ENCODE assay signal across 8 cellular contexts in the genomic region with DNA sequence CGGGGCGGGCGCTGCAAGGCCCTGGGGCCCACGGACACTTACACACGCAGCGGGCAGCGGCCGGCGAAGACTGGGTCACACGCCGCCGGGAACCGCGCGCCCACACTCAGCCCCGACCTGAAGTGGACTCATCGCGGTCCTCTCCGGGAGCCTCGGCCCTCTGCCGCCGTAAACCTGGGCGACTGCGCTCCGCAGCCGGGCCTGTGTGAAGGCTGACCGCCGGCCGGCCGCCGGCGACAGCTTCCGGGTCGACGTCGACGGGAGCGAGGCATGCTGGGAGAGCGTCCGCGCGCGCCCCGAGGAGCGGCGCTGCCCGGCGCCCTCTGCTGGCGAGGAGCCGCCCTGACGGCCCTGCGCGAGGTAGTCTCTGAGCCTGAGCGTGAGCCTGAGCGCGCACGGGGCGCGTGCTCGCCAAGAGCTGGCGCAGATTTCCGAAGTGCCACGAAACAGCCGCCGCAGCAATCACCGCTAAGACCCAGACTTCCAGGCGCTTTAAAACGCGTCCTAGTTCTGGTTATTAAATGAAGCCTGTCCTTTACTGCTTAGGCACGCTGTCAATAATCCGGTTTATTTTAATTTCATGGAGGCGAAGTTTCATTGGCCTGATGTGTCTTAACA.
DNase-seq lines count a peak whose midpoint lies in the region; TF ChIP-seq lines count a peak whose summit lies in the region.

A gene with protein sequence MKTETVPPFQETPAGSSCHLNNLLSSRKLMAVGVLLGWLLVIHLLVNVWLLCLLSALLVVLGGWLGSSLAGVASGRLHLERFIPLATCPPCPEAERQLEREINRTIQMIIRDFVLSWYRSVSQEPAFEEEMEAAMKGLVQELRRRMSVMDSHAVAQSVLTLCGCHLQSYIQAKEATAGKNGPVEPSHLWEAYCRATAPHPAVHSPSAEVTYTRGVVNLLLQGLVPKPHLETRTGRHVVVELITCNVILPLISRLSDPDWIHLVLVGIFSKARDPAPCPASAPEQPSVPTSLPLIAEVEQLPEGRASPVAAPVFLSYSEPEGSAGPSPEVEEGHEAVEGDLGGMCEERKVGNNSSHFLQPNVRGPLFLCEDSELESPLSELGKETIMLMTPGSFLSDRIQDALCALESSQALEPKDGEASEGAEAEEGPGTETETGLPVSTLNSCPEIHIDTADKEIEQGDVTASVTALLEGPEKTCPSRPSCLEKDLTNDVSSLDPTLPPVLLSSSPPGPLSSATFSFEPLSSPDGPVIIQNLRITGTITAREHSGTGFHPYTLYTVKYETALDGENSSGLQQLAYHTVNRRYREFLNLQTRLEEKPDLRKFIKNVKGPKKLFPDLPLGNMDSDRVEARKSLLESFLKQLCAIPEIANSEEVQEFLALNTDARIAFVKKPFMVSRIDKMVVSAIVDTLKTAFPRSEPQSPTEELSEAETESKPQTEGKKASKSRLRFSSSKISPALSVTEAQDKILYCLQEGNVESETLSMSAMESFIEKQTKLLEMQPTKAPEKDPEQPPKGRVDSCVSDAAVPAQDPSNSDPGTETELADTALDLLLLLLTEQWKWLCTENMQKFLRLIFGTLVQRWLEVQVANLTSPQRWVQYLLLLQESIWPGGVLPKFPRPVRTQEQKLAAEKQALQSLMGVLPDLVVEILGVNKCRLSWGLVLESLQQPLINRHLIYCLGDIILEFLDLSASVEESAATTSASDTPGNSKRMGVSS (minus strand): TSS at position 242 of the 618 bp plus-strand sequence. CDS start 540 bp downstream, outside the sequence.

- DNase-seq in GM06990 (ENCODE audit: extremely low read depth, insufficient read length) (peak; percentile 95), HCEC 1CT (peak; percentile 77), MM.1S (peak; percentile 94), SK-N-MC (ENCODE audit: low read depth, low spot score) (peak; percentile 26), germinal center (ENCODE audit: low spot score) (peak; percentile 92), nucleus accumbens (lab: John Stamatoyannopoulos, UW) (peak in 55 of 56 donors; percentile 39 to 95 (median 87)), superior temporal gyrus (ENCODE audit: extremely low spot score) (peak; percentile 92)
- DNase-seq in activated naive CD4-positive, alpha-beta T cell treated with anti-CD3 and anti-CD28 coated beads, Interleukin-2, amount 10 ng/mL, durations not matched to agents 7 days and 5 days, result peak; percentile 92

- peak within 1 kb of the TSS; percentile 85 for H3K27ac Mint-ChIP-seq in activated naive CD4-positive, alpha-beta T cell treated with anti-CD3 and anti-CD28 coated beads, Interleukin-2, amount 10 ng/mL, durations not matched to agents 7 days and 5 days

- H3F3A ChIP-seq in MM.1S (ENCODE audit: insufficient read depth, low read length), result no peaks in the 10 kb centered on the region

- H3K27me3 ChIP-seq in GM06990 (replicated peaks; ENCODE audit: control insufficient read depth, insufficient read depth, low read length) (no peaks in the 10 kb centered on the region), MM.1S (replicated peaks; ENCODE audit: insufficient read depth, low read length) (no peaks in the 10 kb centered on the region)

- peaks cover 10% of the 10 kb centered on the region for H3K4me1 ChIP-seq in MM.1S (ENCODE audit: low read length)

- no peaks in the 10 kb centered on the region for H3K9me3 Mint-ChIP-seq in activated naive CD4-positive, alpha-beta T cell treated with anti-CD3 and anti-CD28 coated beads, Interleukin-2, amount 10 ng/mL, durations not matched to agents 7 days and 5 days

- H3K4me1 Mint-ChIP-seq in activated naive CD4-positive, alpha-beta T cell treated with anti-CD3 and anti-CD28 coated beads, Interleukin-2, amount 10 ng/mL, durations not matched to agents 7 days and 5 days, result peaks cover 38% of the 10 kb centered on the region

- peaks cover 32% of the 10 kb centered on the region for H3K36me3 Mint-ChIP-seq in activated naive CD4-positive, alpha-beta T cell treated with anti-CD3 and anti-CD28 coated beads, Interleukin-2, amount 10 ng/mL, durations not matched to agents 7 days and 5 days

- peak within 1 kb of the TSS; percentile 82 for H3K4me3 Mint-ChIP-seq in activated naive CD4-positive, alpha-beta T cell treated with anti-CD3 and anti-CD28 coated beads, Interleukin-2, amount 10 ng/mL, durations not matched to agents 7 days and 5 days

- TF ChIP-seq CTCF in GM06990 (IDR thresholded peaks at IDR 0.05; ENCODE audit: insufficient read depth, low read length, poor library complexity, severe bottlenecking) (peak; percentile 69), MM.1S (IDR thresholded peaks at IDR 0.05; ENCODE audit: low read length) (peak; percentile 90)

- no peaks in the 10 kb centered on the region for H3K9me3 ChIP-seq in MM.1S (replicated peaks; ENCODE audit: insufficient read depth, low read length)
- no peaks in the 10 kb centered on the region for H3K9me3 ChIP-seq in SK-N-MC (ENCODE audit: low read depth, low read length)

- H3K9ac ChIP-seq in MM.1S (ENCODE audit: low read length) (peak within 1 kb of the TSS; percentile 93), SK-N-MC (ENCODE audit: insufficient read length) (peak within 1 kb of the TSS; percentile 90)

- H3K27me3 Mint-ChIP-seq in activated naive CD4-positive, alpha-beta T cell treated with anti-CD3 and anti-CD28 coated beads, Interleukin-2, amount 10 ng/mL, durations not matched to agents 7 days and 5 days, result peaks cover 4% of the 10 kb centered on the region

- H3K4me2 ChIP-seq in MM.1S (ENCODE audit: low read depth, low read length), result peak within 1 kb of the TSS; percentile 85

- CTCF ChIA-PET in activated naive CD4-positive, alpha-beta T cell treated with anti-CD3 and anti-CD28 coated beads, Interleukin-2, amount 10 ng/mL, durations not matched to agents 7 days and 5 days (lab: Charles Lee), result interaction anchor here (1.1 to 3.5 kb wide), 8 partner anchors 10 to 703 kb away, joined by 3 to 22 read pairs (median 5); no protein-coding TSS in a partner anchor

- peaks cover 27% of the 10 kb centered on the region for H3K79me2 ChIP-seq in MM.1S (ENCODE audit: low read length)

- H3K36me3 ChIP-seq in GM06990 (ENCODE audit: control insufficient read depth, insufficient read depth, low read length) (peaks cover 7% of the 10 kb centered on the region; the same call in 1 of the 2 replicates), MM.1S (replicated peaks; ENCODE audit: insufficient read depth, low read length) (no peaks in the 10 kb centered on the region), SK-N-MC (ENCODE audit: insufficient read depth, low read length) (peaks cover 18% of the 10 kb centered on the region)

- no peaks in the 10 kb centered on the region for H3K9me2 ChIP-seq in MM.1S (replicated peaks; ENCODE audit: insufficient read depth, low read length)

- no peaks in the 10 kb centered on the region for H4K20me1 ChIP-seq in MM.1S (ENCODE audit: insufficient read depth, low read length)

- H2AFZ ChIP-seq in MM.1S (ENCODE audit: low read length), result peak within 1 kb of the TSS; percentile 97

- peak within 1 kb of the TSS; percentile 97 for H3K4me3 ChIP-seq in GM06990 (replicated peaks; ENCODE audit: low read depth, low read length)
- H3K4me3 ChIP-seq in MM.1S (ENCODE audit: low read length), result peak within 1 kb of the TSS; percentile 96
- peak within 1 kb of the TSS; percentile 81 for H3K4me3 ChIP-seq in SK-N-MC

- H3K27ac ChIP-seq in MM.1S (ENCODE audit: low read length) (peak within 1 kb of the TSS; percentile 28; the same call in 1 of the 2 replicates), SK-N-MC (no peak within 1 kb of the TSS)

Comparison
In these comparisons a context has a peak if more than half of its experiments do, and no peak if none do; other contexts are left out.
1. DNase-seq: peak in every context shown above with its lines; median percentile 95 in GM06990; 94 in MM.1S; 92 in activated naive CD4-positive, alpha-beta T cell treated with anti-CD3 and anti-CD28 coated beads, Interleukin-2, amount 10 ng/mL, durations not matched to agents 7 days and 5 days; 92 in germinal center; 92 in superior temporal gyrus; 87 in nucleus accumbens; 77 in HCEC 1CT; 26 in SK-N-MC.